Comparison of ENCODE assay signal across 24 cellular contexts in the genomic region with DNA sequence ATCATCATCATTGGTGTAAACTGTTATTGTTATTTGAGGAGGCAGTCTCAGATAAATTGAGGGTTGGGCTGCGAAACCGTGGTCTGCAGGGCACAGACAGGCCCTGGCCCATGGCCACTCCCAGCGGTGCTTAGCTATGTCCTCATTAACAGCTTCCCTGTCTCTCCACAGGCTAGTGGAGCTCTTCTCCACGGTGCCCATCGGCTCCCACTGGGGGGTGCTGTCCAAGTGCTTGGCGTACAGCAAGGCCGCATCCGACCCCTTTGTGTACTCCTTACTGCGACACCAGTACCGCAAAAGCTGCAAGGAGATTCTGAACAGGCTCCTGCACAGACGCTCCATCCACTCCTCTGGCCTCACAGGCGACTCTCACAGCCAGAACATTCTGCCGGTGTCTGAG. TPM values are rescaled to one million over a fixed set of nuclear protein-coding genes. Genes with fewer than 3 reads are reported as not detected.
DNase-seq lines count a peak whose midpoint lies in the region; TF ChIP-seq lines count a peak whose summit lies in the region.
"Had no signal": no experiment of that assay in that cellular context is flagged by ENCODE, and none has a peak within 500 bp of the region (broad histone marks: within the 10 kb centered on the region; RNA-seq: fewer than 3 reads in every experiment).

No MANE protein-coding gene starts in this region.

- no peak for TF ChIP-seq EP300 in Ishikawa (IDR thresholded peaks at IDR 0.05; ENCODE audit: borderline replicate concordance)

- H3K27ac Mint-ChIP-seq in neural crest cell (ENCODE audit: unreplicated experiment) (no peak overlapping the region), endothelial cell (ENCODE audit: unreplicated experiment) (no peak overlapping the region)
- H3K27ac Mint-ChIP-seq: naive thymus-derived CD4-positive, alpha-beta T cell; stimulated activated naive CD8-positive, alpha-beta T cell treated with anti-CD3 and anti-CD28 coated beads, Interleukin-15, amount 100 ng/mL, for 72 hours had no signal

- H3K27me3 Mint-ChIP-seq in neural crest cell (ENCODE audit: low read depth): peaks cover 19% of the 10 kb centered on the region
- no peaks in the 10 kb centered on the region for H3K27me3 Mint-ChIP-seq in endothelial cell (ENCODE audit: unreplicated experiment)
- H3K27me3 Mint-ChIP-seq: stimulated activated naive CD8-positive, alpha-beta T cell treated with anti-CD3 and anti-CD28 coated beads, Interleukin-15, amount 100 ng/mL, for 72 hours had no signal

- H3K4me3 Mint-ChIP-seq in neural crest cell (no peak overlapping the region), endothelial cell (ENCODE audit: unreplicated experiment) (no peak overlapping the region)
- H3K4me3 Mint-ChIP-seq: naive thymus-derived CD4-positive, alpha-beta T cell; stimulated activated naive CD8-positive, alpha-beta T cell treated with anti-CD3 and anti-CD28 coated beads, Interleukin-15, amount 100 ng/mL, for 72 hours had no signal

- H3K9me3 Mint-ChIP-seq in neural crest cell: no peaks in the 10 kb centered on the region
- no peaks in the 10 kb centered on the region for H3K9me3 Mint-ChIP-seq in endothelial cell (ENCODE audit: unreplicated experiment)
- H3K9me3 Mint-ChIP-seq: naive thymus-derived CD4-positive, alpha-beta T cell; stimulated activated naive CD8-positive, alpha-beta T cell treated with anti-CD3 and anti-CD28 coated beads, Interleukin-15, amount 100 ng/mL, for 72 hours had no signal

- H3K4me1 Mint-ChIP-seq in neural crest cell (no peaks in the 10 kb centered on the region), endothelial cell (ENCODE audit: unreplicated experiment) (peaks cover 11% of the 10 kb centered on the region)
- H3K4me1 Mint-ChIP-seq: naive thymus-derived CD4-positive, alpha-beta T cell; stimulated activated naive CD8-positive, alpha-beta T cell treated with anti-CD3 and anti-CD28 coated beads, Interleukin-15, amount 100 ng/mL, for 72 hours had no signal

- DNase-seq in NCI-H748 (lab: John Stamatoyannopoulos, UW; ENCODE audit: unreplicated experiment): peak; percentile 7
- DNase-seq in NCI-H748 treated with DMSO at 0.1 percent for 48 hours (lab: John Stamatoyannopoulos, UW): no peak
- peak; percentile 56 for DNase-seq in ecto neural progenitor cell (ENCODE audit: low spot score)
- DNase-seq in neural crest cell (ENCODE audit: low read depth, low spot score): peak; percentile 5
- DNase-seq in KBM-7: no peak
- DNase-seq in endothelial cell (ENCODE audit: low spot score): no peak
- DNase-seq in RKO (ENCODE audit: low spot score): no peak
- DNase-seq: activated CD4-positive, alpha-beta T cell treated with anti-CD3 and anti-CD28 coated beads, Interleukin-2, amount 50 U/mL, for 48 hours; activated CD4-positive, CD25-positive, alpha-beta regulatory T cell; C1 segment of cervical spinal cord; colonic mucosa; GOT3; left colon; naive thymus-derived CD4-positive, alpha-beta T cell; NCI-H2107; ovary; right cardiac atrium; stimulated activated CD4-positive, alpha-beta T cell treated with anti-CD3 and anti-CD28 coated beads, Interleukin-12 subunit alpha, Interleukin-12 subunit beta, amount 100 ng/mL, for 4 hours; stimulated activated naive CD8-positive, alpha-beta T cell treated with anti-CD3 and anti-CD28 coated beads, Interleukin-15, amount 100 ng/mL, for 72 hours; T1000 had no signal

- TF ChIP-seq CTCF in neural crest cell (conservative IDR thresholded peaks at IDR 0.05) (no peak), endothelial cell (IDR thresholded peaks at IDR 0.05; ENCODE audit: unreplicated experiment) (no peak)

- in situ Hi-C loops in KBM-7 (cut with MboI; ENCODE audit: low pct_unique_long_range_greater_than_20kb, low sequenced_read_pairs): no loop called here

- H3K36me3 Mint-ChIP-seq in neural crest cell (ENCODE audit: low read depth) (no peaks in the 10 kb centered on the region), endothelial cell (ENCODE audit: low read depth, unreplicated experiment) (no peaks in the 10 kb centered on the region)
- H3K36me3 Mint-ChIP-seq: naive thymus-derived CD4-positive, alpha-beta T cell had no signal

- TF ChIP-seq RAD21 in Ishikawa (IDR thresholded peaks at IDR 0.05; ENCODE audit: low read depth): peak; percentile 12; the same call in 1 of the 2 replicates

TF ChIP-seq in Ishikawa, 13 proteins besides CTCF, POLR2A, EP300 and RAD21:
- no peak for TF ChIP-seq TEAD4 (IDR thresholded peaks at IDR 0.05)
- no peak for TF ChIP-seq NFIC (IDR thresholded peaks at IDR 0.05)
- no peak for TF ChIP-seq ZBTB7A (IDR thresholded peaks at IDR 0.05; ENCODE audit: low read depth)
- no peak for TF ChIP-seq CEBPB (IDR thresholded peaks at IDR 0.05)
- no peak for TF ChIP-seq TCF12 (IDR thresholded peaks at IDR 0.05; ENCODE audit: low read depth)
- TF ChIP-seq CREB1 (IDR thresholded peaks at IDR 0.05; ENCODE audit: low read depth): no peak
- TF ChIP-seq, protein P1, sequence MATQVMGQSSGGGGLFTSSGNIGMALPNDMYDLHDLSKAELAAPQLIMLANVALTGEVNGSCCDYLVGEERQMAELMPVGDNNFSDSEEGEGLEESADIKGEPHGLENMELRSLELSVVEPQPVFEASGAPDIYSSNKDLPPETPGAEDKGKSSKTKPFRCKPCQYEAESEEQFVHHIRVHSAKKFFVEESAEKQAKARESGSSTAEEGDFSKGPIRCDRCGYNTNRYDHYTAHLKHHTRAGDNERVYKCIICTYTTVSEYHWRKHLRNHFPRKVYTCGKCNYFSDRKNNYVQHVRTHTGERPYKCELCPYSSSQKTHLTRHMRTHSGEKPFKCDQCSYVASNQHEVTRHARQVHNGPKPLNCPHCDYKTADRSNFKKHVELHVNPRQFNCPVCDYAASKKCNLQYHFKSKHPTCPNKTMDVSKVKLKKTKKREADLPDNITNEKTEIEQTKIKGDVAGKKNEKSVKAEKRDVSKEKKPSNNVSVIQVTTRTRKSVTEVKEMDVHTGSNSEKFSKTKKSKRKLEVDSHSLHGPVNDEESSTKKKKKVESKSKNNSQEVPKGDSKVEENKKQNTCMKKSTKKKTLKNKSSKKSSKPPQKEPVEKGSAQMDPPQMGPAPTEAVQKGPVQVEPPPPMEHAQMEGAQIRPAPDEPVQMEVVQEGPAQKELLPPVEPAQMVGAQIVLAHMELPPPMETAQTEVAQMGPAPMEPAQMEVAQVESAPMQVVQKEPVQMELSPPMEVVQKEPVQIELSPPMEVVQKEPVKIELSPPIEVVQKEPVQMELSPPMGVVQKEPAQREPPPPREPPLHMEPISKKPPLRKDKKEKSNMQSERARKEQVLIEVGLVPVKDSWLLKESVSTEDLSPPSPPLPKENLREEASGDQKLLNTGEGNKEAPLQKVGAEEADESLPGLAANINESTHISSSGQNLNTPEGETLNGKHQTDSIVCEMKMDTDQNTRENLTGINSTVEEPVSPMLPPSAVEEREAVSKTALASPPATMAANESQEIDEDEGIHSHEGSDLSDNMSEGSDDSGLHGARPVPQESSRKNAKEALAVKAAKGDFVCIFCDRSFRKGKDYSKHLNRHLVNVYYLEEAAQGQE (IDR thresholded peaks at IDR 0.05; ENCODE audit: low read depth): no peak
- no peak for TF ChIP-seq EGR1 (IDR thresholded peaks at IDR 0.05)
- TF ChIP-seq, protein P2, sequence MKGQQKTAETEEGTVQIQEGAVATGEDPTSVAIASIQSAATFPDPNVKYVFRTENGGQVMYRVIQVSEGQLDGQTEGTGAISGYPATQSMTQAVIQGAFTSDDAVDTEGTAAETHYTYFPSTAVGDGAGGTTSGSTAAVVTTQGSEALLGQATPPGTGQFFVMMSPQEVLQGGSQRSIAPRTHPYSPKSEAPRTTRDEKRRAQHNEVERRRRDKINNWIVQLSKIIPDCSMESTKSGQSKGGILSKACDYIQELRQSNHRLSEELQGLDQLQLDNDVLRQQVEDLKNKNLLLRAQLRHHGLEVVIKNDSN (IDR thresholded peaks at IDR 0.05): no peak

RNA-seq across cellular contexts. Expression of a gene that starts 21.6 kb away (rescaled TPM):
- total RNA-seq in neural crest cell: not detected in 2 replicates
- 0.05 TPM for total RNA-seq in endothelial cell (ENCODE audit: unreplicated experiment)
- total RNA-seq: colonic mucosa; fibroblast of lung; left colon; naive thymus-derived CD4-positive, alpha-beta T cell; NCI-H460; ovary; right cardiac atrium; tibial nerve had no signal

Comparison
In these comparisons a context has a peak if more than half of its experiments do, and no peak if none do; other contexts are left out.
1. DNase-seq: peak in NCI-H748 (single experiment), ecto neural progenitor cell (single experiment) and neural crest cell (single experiment); none in NCI-H748 treated with DMSO at 0.1 percent for 48 hours (single experiment), KBM-7 (single experiment), endothelial cell (single experiment) and RKO (single experiment).